Comparison of ENCODE assay signal across 8 cellular contexts in the genomic region with DNA sequence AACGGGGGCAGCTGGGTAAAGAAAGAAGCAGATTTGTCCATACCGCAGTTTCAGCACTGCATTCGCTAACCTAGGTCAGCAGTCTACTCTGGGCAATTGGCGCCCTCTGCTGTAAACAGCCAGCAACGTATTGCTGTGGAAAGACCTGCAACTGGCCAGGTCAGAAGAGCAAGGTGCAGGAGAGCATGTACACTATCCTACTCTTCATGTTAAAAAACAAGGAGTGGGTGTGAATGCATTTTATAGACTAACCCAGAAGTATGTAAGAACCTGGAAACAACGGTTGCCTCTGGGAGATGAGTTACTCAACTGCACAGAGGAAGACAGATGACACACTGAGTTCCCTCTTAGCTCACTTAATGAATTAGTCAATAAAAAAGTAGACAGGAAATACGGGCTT. TPM values are rescaled to one million over a fixed set of nuclear protein-coding genes. Genes with fewer than 3 reads are reported as not detected.
DNase-seq lines count a peak whose midpoint lies in the region; ATAC-seq and TF ChIP-seq lines count a peak whose summit lies in the region.

No MANE protein-coding gene starts in this region.

- TF ChIP-seq CTCF in BE2C (IDR thresholded peaks at IDR 0.05; ENCODE audit: low read depth, low read length) (peak; percentile 72), dorsolateral prefrontal cortex (IDR thresholded peaks at IDR 0.05 in 54 of 56, conservative IDR thresholded peaks at IDR 0.05 in 2 of 56; ENCODE audit: low read depth in 1 of 56, partially characterized antibody in 56 of 56) (peak; percentile 25 to 92 (median 80))

- no peak overlapping the region for H3K27ac Mint-ChIP-seq in memory B cell

- H3K9me3 Mint-ChIP-seq in memory B cell = no peaks in the 10 kb centered on the region

- intact Hi-C loops in dorsolateral prefrontal cortex (cut with DNase I) = loop anchor here (2.0 to 10.0 kb wide), 6 partner anchors 39 to 243 kb away; partner anchors contain the start of genes MAL (in 1 of the 2) and TEKT4 (in 1 of the 2)

- H3K27me3 Mint-ChIP-seq in memory B cell = no peaks in the 10 kb centered on the region

- peak overlapping the region in 8 of 59 donors; percentile 1 to 46 (median 20) for H3K27ac ChIP-seq in dorsolateral prefrontal cortex

- peak; percentile 54 for DNase-seq in BE2C
- DNase-seq in NCI-H510A (lab: John Stamatoyannopoulos, UW) = peak; percentile 38
- DNase-seq in activated CD4-positive, alpha-beta T cell treated with anti-CD3 and anti-CD28 coated beads, Interleukin-2, amount 50 U/mL, for 4 hours = peak; percentile 68 to 72
- peak; percentile 61 to 87 (median 70) for DNase-seq in dorsolateral prefrontal cortex
- peak; percentile 33 to 38 for DNase-seq in memory B cell (ENCODE audit: low spot score in 2 of 2)
- DNase-seq in stimulated activated CD8-positive, alpha-beta memory T cell treated with anti-CD3 and anti-CD28 coated beads, Interleukin-2, amount 100 ng/mL, for 1 hour (ENCODE audit: low read depth in 2 of 2) = peak; percentile 39 to 55

- peaks cover 25% of the 10 kb centered on the region for H3K4me1 Mint-ChIP-seq in memory B cell

- no peaks in the 10 kb centered on the region for H3K4me1 ChIP-seq in BE2C

- H3K9me3 ChIP-seq in BE2C = no peaks in the 10 kb centered on the region

- peaks cover 20% of the 10 kb centered on the region for H3K36me3 Mint-ChIP-seq in memory B cell

- no peak overlapping the region for H3K4me3 ChIP-seq in BE2C (ENCODE audit: low read depth, low read length)
- no peak overlapping the region for H3K4me3 ChIP-seq in dorsolateral prefrontal cortex

- H3K27me3 ChIP-seq in BE2C = no peaks in the 10 kb centered on the region
- H3K27me3 ChIP-seq in dorsolateral prefrontal cortex = no peaks in the 10 kb centered on the region

- no peak overlapping the region for H3K4me3 Mint-ChIP-seq in memory B cell

- peak; percentile 91 for ATAC-seq in GM18909 (IDR thresholded peaks at IDR 0.05; ENCODE audit: poor library complexity, unreplicated experiment)
- peak; percentile 95 for ATAC-seq in HG03159 (IDR thresholded peaks at IDR 0.05; ENCODE audit: unreplicated experiment)
- ATAC-seq in memory B cell (ENCODE audit: low read depth) = peak; percentile 88

- H3K36me3 ChIP-seq in BE2C = peaks cover 7% of the 10 kb centered on the region

RNA-seq across cellular contexts. Expression of gene MRPS5, which starts 6.2 kb away (rescaled TPM):
- 51.9 TPM for polyA plus RNA-seq in BE2C (2012; ENCODE audit: insufficient read depth, insufficient read length, low read depth)
- total RNA-seq in dorsolateral prefrontal cortex = 100 to 1,000 TPM in 1 of 120 experiments, 10 to 100 TPM in 119; 47.0 to 101 (median 70.2) TPM

RNA-seq across cellular contexts. Expression of gene ZNF514, which starts 44.2 kb away (rescaled TPM):
- polyA plus RNA-seq in BE2C (2012; ENCODE audit: insufficient read depth, insufficient read length, low read depth) = 10.7 TPM
- 10 to 100 TPM; 17.2 to 58.5 (median 36.2) TPM for total RNA-seq in dorsolateral prefrontal cortex

RNA-seq across cellular contexts. Expression of gene ZNF2, which starts 50.2 kb away (rescaled TPM):
- polyA plus RNA-seq in BE2C (2012; ENCODE audit: insufficient read depth, insufficient read length, low read depth) = 3.7 TPM
- 1 to 10 TPM; 4.3 to 9.8 (median 6.6) TPM for total RNA-seq in dorsolateral prefrontal cortex
